13 cellular contexts compared by ENCODE assay signal in genomic region chr5:173873296-173873922, GRCh38.
"Had no signal": no experiment of that assay in that cellular context is flagged by ENCODE, and none has a peak within 500 bp of the region (broad histone marks: within the 10 kb centered on the region; RNA-seq: fewer than 3 reads in every experiment).

No MANE protein-coding gene starts in this region.

- H3K36me3 Mint-ChIP-seq: mesothelial cell of epicardium had no signal

- DNase-seq: activated CD4-positive, alpha-beta T cell treated with anti-CD3 and anti-CD28 coated beads for 36 hours; activated CD8-positive, alpha-beta T cell treated with anti-CD3 and anti-CD28 coated beads for 36 hours; activated naive CD4-positive, alpha-beta T cell treated with Interleukin-2 at 50 U/mL for 16 hours; activated naive CD8-positive, alpha-beta T cell treated with anti-CD3 and anti-CD28 coated beads, Interleukin-2, amount 50 U/mL, for 24 hours; gastrocnemius medialis; heart right ventricle; pancreas; thyroid gland had no signal

- H3K4me1 ChIP-seq: ascending aorta, vagina had no signal

- H3K4me1 Mint-ChIP-seq: activated CD4-positive, alpha-beta T cell treated with anti-CD3 and anti-CD28 coated beads for 36 hours; activated naive CD8-positive, alpha-beta T cell treated with anti-CD3 and anti-CD28 coated beads, Interleukin-2, amount 50 U/mL, for 24 hours had no signal

- H3K36me3 ChIP-seq: ascending aorta, gastrocnemius medialis, heart right ventricle, pancreas, thyroid gland, vagina had no signal

- H3K9me3 ChIP-seq: ascending aorta, gastrocnemius medialis, heart right ventricle, pancreas, thyroid gland, vagina had no signal

- ATAC-seq: activated CD4-positive, alpha-beta T cell treated with anti-CD3 and anti-CD28 coated beads for 36 hours; activated CD8-positive, alpha-beta T cell treated with anti-CD3 and anti-CD28 coated beads for 36 hours; activated naive CD8-positive, alpha-beta T cell treated with anti-CD3 and anti-CD28 coated beads, Interleukin-2, amount 50 U/mL, for 24 hours; gastrocnemius medialis; pancreas had no signal

- H3K27ac Mint-ChIP-seq: activated CD4-positive, alpha-beta T cell treated with anti-CD3 and anti-CD28 coated beads for 36 hours; activated CD8-positive, alpha-beta T cell treated with anti-CD3 and anti-CD28 coated beads for 36 hours; activated naive CD8-positive, alpha-beta T cell treated with anti-CD3 and anti-CD28 coated beads, Interleukin-2, amount 50 U/mL, for 24 hours; mesothelial cell of epicardium had no signal

- H3K27me3 Mint-ChIP-seq: activated CD4-positive, alpha-beta T cell treated with anti-CD3 and anti-CD28 coated beads for 36 hours; activated CD8-positive, alpha-beta T cell treated with anti-CD3 and anti-CD28 coated beads for 36 hours; activated naive CD8-positive, alpha-beta T cell treated with anti-CD3 and anti-CD28 coated beads, Interleukin-2, amount 50 U/mL, for 24 hours had no signal

- H3K4me3 Mint-ChIP-seq: activated CD4-positive, alpha-beta T cell treated with anti-CD3 and anti-CD28 coated beads for 36 hours; activated CD8-positive, alpha-beta T cell treated with anti-CD3 and anti-CD28 coated beads for 36 hours; activated naive CD8-positive, alpha-beta T cell treated with anti-CD3 and anti-CD28 coated beads, Interleukin-2, amount 50 U/mL, for 24 hours; mesothelial cell of epicardium; neural crest cell had no signal

- H3K27me3 ChIP-seq: ascending aorta, gastrocnemius medialis, heart right ventricle, pancreas, thyroid gland, vagina had no signal

- H3K9me3 Mint-ChIP-seq: activated CD8-positive, alpha-beta T cell treated with anti-CD3 and anti-CD28 coated beads for 36 hours; activated naive CD8-positive, alpha-beta T cell treated with anti-CD3 and anti-CD28 coated beads, Interleukin-2, amount 50 U/mL, for 24 hours; neural crest cell had no signal

- H3K27ac ChIP-seq: ascending aorta, gastrocnemius medialis, pancreas, vagina had no signal

- H3K4me3 ChIP-seq: ascending aorta, gastrocnemius medialis, heart right ventricle, pancreas, skin epidermis, thyroid gland, vagina had no signal
